Comparison of ENCODE assay signal across 1 cellular context in the genomic region with DNA sequence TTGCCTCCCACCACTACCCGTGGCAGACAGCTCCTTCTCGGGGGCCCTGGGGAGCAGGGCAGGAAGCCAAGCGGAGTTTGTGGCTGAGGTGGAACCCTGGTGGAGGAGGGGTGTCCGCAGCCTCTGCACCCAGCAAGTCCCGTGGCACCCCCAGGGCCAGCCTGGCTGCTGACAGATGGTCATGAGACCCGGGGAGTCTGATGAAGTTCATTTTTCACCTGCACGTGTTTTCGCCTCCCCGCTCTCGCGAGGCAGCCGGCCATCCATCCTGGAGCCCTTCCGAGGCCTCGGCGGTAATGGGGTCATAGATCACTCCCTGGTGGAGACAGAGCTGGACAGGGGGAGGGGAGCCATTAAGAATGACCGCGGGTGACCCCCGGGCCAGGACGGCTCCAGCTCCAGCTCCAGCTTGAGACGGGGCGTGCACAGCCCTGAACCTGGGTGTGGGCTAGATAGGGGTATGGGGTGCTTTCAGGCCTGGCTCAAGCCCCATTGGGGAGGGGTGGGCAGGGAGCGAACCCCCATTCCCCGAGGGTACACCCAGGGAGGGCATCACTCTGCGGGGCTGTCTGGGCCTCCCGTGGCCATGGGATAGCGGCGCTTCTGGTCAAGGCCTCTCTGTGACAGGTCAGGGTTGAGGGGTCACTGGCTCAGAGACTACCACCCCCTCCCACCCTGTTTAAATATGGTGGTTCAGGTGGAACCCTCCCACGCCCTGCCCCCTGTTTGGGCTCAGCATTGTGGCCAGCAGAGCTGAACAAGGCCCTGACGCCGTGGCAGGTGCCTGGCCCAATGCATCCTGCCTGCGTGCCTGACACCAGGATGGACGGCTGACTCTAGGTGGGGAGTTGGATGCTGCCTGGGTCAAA.
TF ChIP-seq lines count a peak whose summit lies in the region.

No MANE protein-coding gene starts in this region.

TF ChIP-seq in HepG2, 621 proteins besides CTCF, POLR2A, EP300 and RAD21 (continued from another document and continues in another):
- TF ChIP-seq, protein P1, sequence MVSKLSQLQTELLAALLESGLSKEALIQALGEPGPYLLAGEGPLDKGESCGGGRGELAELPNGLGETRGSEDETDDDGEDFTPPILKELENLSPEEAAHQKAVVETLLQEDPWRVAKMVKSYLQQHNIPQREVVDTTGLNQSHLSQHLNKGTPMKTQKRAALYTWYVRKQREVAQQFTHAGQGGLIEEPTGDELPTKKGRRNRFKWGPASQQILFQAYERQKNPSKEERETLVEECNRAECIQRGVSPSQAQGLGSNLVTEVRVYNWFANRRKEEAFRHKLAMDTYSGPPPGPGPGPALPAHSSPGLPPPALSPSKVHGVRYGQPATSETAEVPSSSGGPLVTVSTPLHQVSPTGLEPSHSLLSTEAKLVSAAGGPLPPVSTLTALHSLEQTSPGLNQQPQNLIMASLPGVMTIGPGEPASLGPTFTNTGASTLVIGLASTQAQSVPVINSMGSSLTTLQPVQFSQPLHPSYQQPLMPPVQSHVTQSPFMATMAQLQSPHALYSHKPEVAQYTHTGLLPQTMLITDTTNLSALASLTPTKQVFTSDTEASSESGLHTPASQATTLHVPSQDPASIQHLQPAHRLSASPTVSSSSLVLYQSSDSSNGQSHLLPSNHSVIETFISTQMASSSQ (IDR thresholded peaks at IDR 0.05; ENCODE audit: low read depth): no peak
- TF ChIP-seq, protein P1 (CRISPR knock-in tag; IDR thresholded peaks at IDR 0.05; ENCODE audit: borderline replicate concordance): no peak
- TF ChIP-seq, protein P2, sequence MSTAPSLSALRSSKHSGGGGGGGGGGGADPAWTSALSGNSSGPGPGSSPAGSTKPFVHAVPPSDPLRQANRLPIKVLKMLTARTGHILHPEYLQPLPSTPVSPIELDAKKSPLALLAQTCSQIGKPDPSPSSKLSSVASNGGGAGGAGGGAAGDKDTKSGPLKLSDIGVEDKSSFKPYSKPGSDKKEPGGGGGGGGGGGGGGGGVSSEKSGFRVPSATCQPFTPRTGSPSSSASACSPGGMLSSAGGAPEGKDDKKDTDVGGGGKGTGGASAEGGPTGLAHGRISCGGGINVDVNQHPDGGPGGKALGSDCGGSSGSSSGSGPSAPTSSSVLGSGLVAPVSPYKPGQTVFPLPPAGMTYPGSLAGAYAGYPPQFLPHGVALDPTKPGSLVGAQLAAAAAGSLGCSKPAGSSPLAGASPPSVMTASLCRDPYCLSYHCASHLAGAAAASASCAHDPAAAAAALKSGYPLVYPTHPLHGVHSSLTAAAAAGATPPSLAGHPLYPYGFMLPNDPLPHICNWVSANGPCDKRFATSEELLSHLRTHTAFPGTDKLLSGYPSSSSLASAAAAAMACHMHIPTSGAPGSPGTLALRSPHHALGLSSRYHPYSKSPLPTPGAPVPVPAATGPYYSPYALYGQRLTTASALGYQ (CRISPR knock-in tag; IDR thresholded peaks at IDR 0.05): no peak
- TF ChIP-seq ZNF607 (CRISPR knock-in tag; IDR thresholded peaks at IDR 0.05; ENCODE audit: borderline replicate concordance) (no peak; the same call in 1 of the 2 replicates), REL (CRISPR knock-in tag; conservative IDR thresholded peaks at IDR 0.05) (no peak), HMGA1 (CRISPR knock-in tag; conservative IDR thresholded peaks at IDR 0.05) (no peak), GTF3A (CRISPR knock-in tag; conservative IDR thresholded peaks at IDR 0.05) (no peak), NR3C1 (CRISPR knock-in tag; IDR thresholded peaks at IDR 0.05) (no peak), RCOR2 (CRISPR knock-in tag; IDR thresholded peaks at IDR 0.05) (no peak), NCOR1 (IDR thresholded peaks at IDR 0.05; ENCODE audit: borderline replicate concordance, low read length) (peak; percentile 57; the same call in 1 of the 2 replicates), NONO (IDR thresholded peaks at IDR 0.05) (no peak), NONO (CRISPR knock-in tag; conservative IDR thresholded peaks at IDR 0.05) (peak; percentile 18; the same call in 1 of the 2 replicates), MAFG (CRISPR knock-in tag; IDR thresholded peaks at IDR 0.05) (no peak), POGZ (CRISPR knock-in tag; IDR thresholded peaks at IDR 0.05) (no peak), SRSF1 (optimal IDR thresholded peaks at IDR 0.05; ENCODE audit: low read depth, low read length) (no peak), EHMT2 (IDR thresholded peaks at IDR 0.05; ENCODE audit: borderline replicate concordance, low read depth, low read length) (no peak), NCOA1 (CRISPR knock-in tag; IDR thresholded peaks at IDR 0.05) (peak; percentile 80; the same call in 1 of the 2 replicates), SPEN (CRISPR knock-in tag; IDR thresholded peaks at IDR 0.05; ENCODE audit: low read depth) (peak; percentile 21; the same call in 1 of the 2 replicates), RARA (CRISPR knock-in tag; IDR thresholded peaks at IDR 0.05) (peak; percentile 65), ZNF382 (CRISPR knock-in tag; IDR thresholded peaks at IDR 0.05; ENCODE audit: borderline replicate concordance) (no peak), ZNF274 (CRISPR knock-in tag; IDR thresholded peaks at IDR 0.05) (no peak), ZNF788 (CRISPR knock-in tag; IDR thresholded peaks at IDR 0.05; ENCODE audit: borderline replicate concordance) (no peak), NBN (conservative IDR thresholded peaks at IDR 0.05) (no peak), ZNF616 (CRISPR knock-in tag; IDR thresholded peaks at IDR 0.05; ENCODE audit: low read depth) (no peak), SMC3 (IDR thresholded peaks at IDR 0.05; ENCODE audit: low read length) (no peak), CENPT (CRISPR knock-in tag; IDR thresholded peaks at IDR 0.05; ENCODE audit: low read depth) (no peak), NPAS2 (CRISPR knock-in tag; IDR thresholded peaks at IDR 0.05; ENCODE audit: borderline replicate concordance) (no peak), SRF (IDR thresholded peaks at IDR 0.05; ENCODE audit: low read depth, low read length) (no peak), GLI4 (CRISPR knock-in tag; IDR thresholded peaks at IDR 0.05; ENCODE audit: borderline replicate concordance) (no peak), MED13 (CRISPR knock-in tag; IDR thresholded peaks at IDR 0.05) (no peak), ARHGAP35 (CRISPR knock-in tag; IDR thresholded peaks at IDR 0.05; ENCODE audit: borderline replicate concordance) (no peak), ZSCAN30 (CRISPR knock-in tag; IDR thresholded peaks at IDR 0.05) (no peak), NCOA2 (CRISPR knock-in tag; IDR thresholded peaks at IDR 0.05) (0 out of 2 replicates have a peak, but pooled peaks have one; percentile 28), HOXD1 (CRISPR knock-in tag; IDR thresholded peaks at IDR 0.05) (no peak), MZF1 (CRISPR knock-in tag; IDR thresholded peaks at IDR 0.05; ENCODE audit: borderline replicate concordance) (no peak)
- TF ChIP-seq, protein P3, sequence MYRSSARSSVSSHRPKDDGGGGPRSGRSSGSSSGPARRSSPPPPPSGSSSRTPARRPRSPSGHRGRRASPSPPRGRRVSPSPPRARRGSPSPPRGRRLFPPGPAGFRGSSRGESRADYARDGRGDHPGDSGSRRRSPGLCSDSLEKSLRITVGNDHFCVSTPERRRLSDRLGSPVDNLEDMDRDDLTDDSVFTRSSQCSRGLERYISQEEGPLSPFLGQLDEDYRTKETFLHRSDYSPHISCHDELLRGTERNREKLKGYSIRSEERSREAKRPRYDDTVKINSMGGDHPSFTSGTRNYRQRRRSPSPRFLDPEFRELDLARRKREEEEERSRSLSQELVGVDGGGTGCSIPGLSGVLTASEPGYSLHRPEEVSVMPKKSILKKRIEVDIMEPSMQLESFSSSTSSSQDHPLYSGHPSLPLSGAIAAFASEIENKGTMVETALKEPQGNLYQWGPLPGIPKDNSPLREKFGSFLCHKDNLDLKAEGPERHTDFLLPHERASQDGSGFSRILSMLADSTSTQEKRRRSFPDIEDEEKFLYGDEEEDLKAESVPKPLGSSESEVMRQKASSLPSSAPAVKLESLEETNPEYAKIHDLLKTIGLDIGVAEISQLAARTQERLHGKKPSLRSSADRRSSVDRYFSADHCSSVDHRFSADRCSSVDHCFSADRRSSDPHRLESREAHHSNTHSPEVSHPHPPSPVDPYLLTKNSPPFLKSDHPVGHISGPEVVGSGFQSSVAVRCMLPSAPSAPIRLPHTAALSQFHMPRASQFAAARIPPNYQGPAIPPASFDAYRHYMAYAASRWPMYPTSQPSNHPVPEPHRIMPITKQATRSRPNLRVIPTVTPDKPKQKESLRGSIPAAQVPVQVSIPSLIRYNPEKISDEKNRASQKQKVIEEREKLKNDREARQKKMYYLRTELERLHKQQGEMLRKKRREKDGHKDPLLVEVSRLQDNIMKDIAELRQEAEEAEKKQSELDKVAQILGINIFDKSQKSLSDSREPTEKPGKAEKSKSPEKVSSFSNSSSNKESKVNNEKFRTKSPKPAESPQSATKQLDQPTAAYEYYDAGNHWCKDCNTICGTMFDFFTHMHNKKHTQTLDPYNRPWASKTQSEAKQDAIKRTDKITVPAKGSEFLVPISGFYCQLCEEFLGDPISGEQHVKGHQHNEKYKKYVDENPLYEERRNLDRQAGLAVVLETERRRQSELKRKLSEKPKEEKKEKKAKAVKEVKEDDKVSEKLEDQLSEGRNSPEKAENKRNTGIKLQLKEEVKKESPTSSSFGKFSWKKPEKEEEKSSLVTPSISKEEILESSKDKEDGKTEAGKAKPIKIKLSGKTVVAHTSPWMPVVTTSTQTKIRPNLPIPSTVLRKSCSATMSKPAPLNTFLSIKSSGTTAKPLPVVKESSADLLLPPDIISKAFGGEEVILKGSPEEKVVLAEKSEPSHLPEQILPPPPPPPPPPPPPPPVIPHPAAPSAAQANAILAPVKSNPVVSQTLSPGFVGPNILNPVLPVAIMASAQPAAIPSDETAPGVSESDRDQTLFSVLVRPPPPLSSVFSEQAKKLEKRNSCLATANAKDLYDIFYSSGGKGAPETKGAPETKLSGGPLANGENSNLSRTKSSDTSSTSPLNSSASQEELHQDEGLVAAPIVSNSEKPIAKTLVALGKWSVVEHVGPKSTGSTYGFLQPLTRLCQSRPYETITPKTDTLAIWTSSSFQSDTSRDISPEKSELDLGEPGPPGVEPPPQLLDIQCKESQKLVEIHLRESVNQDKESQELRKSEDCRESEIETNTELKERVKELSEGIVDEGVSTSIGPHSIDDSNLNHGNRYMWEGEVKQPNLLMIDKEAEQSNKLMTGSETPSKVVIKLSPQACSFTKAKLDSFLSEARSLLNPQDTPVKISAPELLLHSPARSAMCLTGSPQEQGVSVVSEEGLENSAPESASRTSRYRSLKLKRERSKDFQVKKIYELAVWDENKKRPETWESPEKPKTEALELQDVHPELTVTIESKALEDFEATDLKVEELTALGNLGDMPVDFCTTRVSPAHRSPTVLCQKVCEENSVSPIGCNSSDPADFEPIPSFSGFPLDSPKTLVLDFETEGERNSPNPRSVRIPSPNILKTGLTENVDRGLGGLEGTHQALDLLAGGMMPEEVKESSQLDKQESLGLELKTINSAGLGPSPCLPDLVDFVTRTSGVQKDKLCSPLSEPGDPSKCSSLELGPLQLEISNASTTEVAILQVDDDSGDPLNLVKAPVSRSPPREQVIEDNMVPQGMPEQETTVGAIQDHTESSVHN (CRISPR knock-in tag; IDR thresholded peaks at IDR 0.05): no peak
- TF ChIP-seq, protein P4, sequence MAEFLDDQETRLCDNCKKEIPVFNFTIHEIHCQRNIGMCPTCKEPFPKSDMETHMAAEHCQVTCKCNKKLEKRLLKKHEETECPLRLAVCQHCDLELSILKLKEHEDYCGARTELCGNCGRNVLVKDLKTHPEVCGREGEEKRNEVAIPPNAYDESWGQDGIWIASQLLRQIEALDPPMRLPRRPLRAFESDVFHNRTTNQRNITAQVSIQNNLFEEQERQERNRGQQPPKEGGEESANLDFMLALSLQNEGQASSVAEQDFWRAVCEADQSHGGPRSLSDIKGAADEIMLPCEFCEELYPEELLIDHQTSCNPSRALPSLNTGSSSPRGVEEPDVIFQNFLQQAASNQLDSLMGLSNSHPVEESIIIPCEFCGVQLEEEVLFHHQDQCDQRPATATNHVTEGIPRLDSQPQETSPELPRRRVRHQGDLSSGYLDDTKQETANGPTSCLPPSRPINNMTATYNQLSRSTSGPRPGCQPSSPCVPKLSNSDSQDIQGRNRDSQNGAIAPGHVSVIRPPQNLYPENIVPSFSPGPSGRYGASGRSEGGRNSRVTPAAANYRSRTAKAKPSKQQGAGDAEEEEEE (CRISPR knock-in tag; IDR thresholded peaks at IDR 0.05; ENCODE audit: borderline replicate concordance): no peak
- TF ChIP-seq, protein P5, sequence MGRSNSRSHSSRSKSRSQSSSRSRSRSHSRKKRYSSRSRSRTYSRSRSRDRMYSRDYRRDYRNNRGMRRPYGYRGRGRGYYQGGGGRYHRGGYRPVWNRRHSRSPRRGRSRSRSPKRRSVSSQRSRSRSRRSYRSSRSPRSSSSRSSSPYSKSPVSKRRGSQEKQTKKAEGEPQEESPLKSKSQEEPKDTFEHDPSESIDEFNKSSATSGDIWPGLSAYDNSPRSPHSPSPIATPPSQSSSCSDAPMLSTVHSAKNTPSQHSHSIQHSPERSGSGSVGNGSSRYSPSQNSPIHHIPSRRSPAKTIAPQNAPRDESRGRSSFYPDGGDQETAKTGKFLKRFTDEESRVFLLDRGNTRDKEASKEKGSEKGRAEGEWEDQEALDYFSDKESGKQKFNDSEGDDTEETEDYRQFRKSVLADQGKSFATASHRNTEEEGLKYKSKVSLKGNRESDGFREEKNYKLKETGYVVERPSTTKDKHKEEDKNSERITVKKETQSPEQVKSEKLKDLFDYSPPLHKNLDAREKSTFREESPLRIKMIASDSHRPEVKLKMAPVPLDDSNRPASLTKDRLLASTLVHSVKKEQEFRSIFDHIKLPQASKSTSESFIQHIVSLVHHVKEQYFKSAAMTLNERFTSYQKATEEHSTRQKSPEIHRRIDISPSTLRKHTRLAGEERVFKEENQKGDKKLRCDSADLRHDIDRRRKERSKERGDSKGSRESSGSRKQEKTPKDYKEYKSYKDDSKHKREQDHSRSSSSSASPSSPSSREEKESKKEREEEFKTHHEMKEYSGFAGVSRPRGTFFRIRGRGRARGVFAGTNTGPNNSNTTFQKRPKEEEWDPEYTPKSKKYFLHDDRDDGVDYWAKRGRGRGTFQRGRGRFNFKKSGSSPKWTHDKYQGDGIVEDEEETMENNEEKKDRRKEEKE (IDR thresholded peaks at IDR 0.05): no peak
- TF ChIP-seq, protein P6, sequence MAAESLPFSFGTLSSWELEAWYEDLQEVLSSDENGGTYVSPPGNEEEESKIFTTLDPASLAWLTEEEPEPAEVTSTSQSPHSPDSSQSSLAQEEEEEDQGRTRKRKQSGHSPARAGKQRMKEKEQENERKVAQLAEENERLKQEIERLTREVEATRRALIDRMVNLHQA (CRISPR knock-in tag; IDR thresholded peaks at IDR 0.05): no peak
